23 cellular contexts compared by ENCODE assay signal in the genomic region with DNA sequence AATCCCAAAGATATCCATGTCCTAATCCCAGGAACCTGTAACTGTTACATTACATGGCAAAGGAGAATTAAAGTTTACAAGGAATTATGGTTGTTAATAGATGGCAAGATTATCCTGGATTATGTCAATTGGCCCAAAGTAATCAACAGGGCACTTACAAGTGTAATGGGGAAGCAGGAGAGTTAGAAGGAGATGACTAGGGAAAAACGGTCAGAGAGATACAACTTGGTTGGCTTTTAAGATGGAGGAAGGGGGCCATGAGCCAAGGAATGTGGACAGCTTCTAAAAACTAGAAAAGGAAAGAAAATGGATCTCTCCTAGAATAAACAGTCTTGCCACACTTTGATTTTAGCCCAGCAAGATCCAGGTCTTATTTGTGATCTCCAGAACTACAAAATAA. TPM values are rescaled to one million over a fixed set of nuclear protein-coding genes. Genes with fewer than 3 reads are reported as not detected.
DNase-seq lines count a peak whose midpoint lies in the region; ATAC-seq and TF ChIP-seq lines count a peak whose summit lies in the region.
"Had no signal": no experiment of that assay in that cellular context is flagged by ENCODE, and none has a peak within 500 bp of the region (broad histone marks: within the 10 kb centered on the region; RNA-seq: fewer than 3 reads in every experiment).

No MANE protein-coding gene starts in this region.

- H3K27ac Mint-ChIP-seq in natural killer cell, result no peak overlapping the region
- H3K27ac Mint-ChIP-seq in natural killer cell treated with Interleukin-12 subunit alpha and Interleukin-12 subunit beta and Interleukin-15 and Interleukin-18, amount 100 ng/mL, for 72 hours, result no peak overlapping the region
- no peak overlapping the region for H3K27ac Mint-ChIP-seq in endodermal cell
- no peak overlapping the region for H3K27ac Mint-ChIP-seq in T-helper 17 cell
- H3K27ac Mint-ChIP-seq: IgD-negative memory B cell had no signal

- H3K36me3 ChIP-seq in endodermal cell (ENCODE audit: control insufficient read depth, insufficient read depth, low read length), result no peaks in the 10 kb centered on the region
- H3K36me3 ChIP-seq: BLaER1 had no signal

- H3K36me3 Mint-ChIP-seq in natural killer cell (no peaks in the 10 kb centered on the region), endodermal cell (ENCODE audit: low read depth) (peaks cover 3% of the 10 kb centered on the region), T-helper 17 cell (ENCODE audit: low read depth) (peaks cover 5% of the 10 kb centered on the region)
- no peaks in the 10 kb centered on the region for H3K36me3 Mint-ChIP-seq in natural killer cell treated with Interleukin-12 subunit alpha and Interleukin-12 subunit beta and Interleukin-15 and Interleukin-18, amount 100 ng/mL, for 72 hours
- H3K36me3 Mint-ChIP-seq: IgD-negative memory B cell had no signal

- no peaks in the 10 kb centered on the region for H3K4me1 ChIP-seq in endodermal cell (ENCODE audit: control insufficient read depth, insufficient read depth, low read length)

- peak overlapping the region; percentile 6 for H3K4me3 ChIP-seq in endodermal cell (ENCODE audit: low read length)
- H3K4me3 ChIP-seq: BLaER1, PC-9 had no signal

- H3K9me3 ChIP-seq in endodermal cell (ENCODE audit: control insufficient read depth, low read length), result peaks cover 4% of the 10 kb centered on the region
- no peaks in the 10 kb centered on the region for H3K9me3 ChIP-seq in T-helper 17 cell (ENCODE audit: control insufficient read depth, low read length, poor library complexity, severe bottlenecking)

- H3K9me3 Mint-ChIP-seq in natural killer cell (no peaks in the 10 kb centered on the region), endodermal cell (no peaks in the 10 kb centered on the region)
- no peaks in the 10 kb centered on the region for H3K9me3 Mint-ChIP-seq in natural killer cell treated with Interleukin-12 subunit alpha and Interleukin-12 subunit beta and Interleukin-15 and Interleukin-18, amount 100 ng/mL, for 72 hours
- H3K9me3 Mint-ChIP-seq: IgD-negative memory B cell had no signal

- ATAC-seq in natural killer cell (no peak), T-helper 17 cell (no peak)
- no peak for ATAC-seq in natural killer cell treated with Interleukin-12 subunit alpha and Interleukin-12 subunit beta and Interleukin-15 and Interleukin-18, amount 100 ng/mL, for 72 hours

- H3K27me3 ChIP-seq in endodermal cell (ENCODE audit: control insufficient read depth, insufficient read depth, low read length, poor library complexity, severe bottlenecking), result no peaks in the 10 kb centered on the region

- no peak for TF ChIP-seq CTCF in natural killer cell (IDR thresholded peaks at IDR 0.05)
- TF ChIP-seq CTCF in endodermal cell (conservative IDR thresholded peaks at IDR 0.05), result no peak

- intact Hi-C loops in natural killer cell (cut with micrococcal nuclease), result loop anchor here (10.0 kb wide), 1 partner anchor 258 kb away; no protein-coding TSS in a partner anchor

- H3K27me3 Mint-ChIP-seq in natural killer cell (ENCODE audit: low read depth in 2 of 2), result peaks cover 2 to 7% of the 10 kb centered on the region in 2 donors
- peaks cover 0 to 12% of the 10 kb centered on the region in 2 donors for H3K27me3 Mint-ChIP-seq in natural killer cell treated with Interleukin-12 subunit alpha and Interleukin-12 subunit beta and Interleukin-15 and Interleukin-18, amount 100 ng/mL, for 72 hours
- H3K27me3 Mint-ChIP-seq in endodermal cell (ENCODE audit: insufficient read depth), result no peaks in the 10 kb centered on the region
- no peaks in the 10 kb centered on the region for H3K27me3 Mint-ChIP-seq in T-helper 17 cell
- H3K27me3 Mint-ChIP-seq: CD4-positive, alpha-beta memory T cell; IgD-negative memory B cell had no signal

- no peak overlapping the region for H3K27ac ChIP-seq in endodermal cell (ENCODE audit: low read depth, low read length)
- H3K27ac ChIP-seq: BLaER1, HL-60, PC-9, RWPE1 had no signal

- peak overlapping the region; percentile 26 for H3K4me3 Mint-ChIP-seq in natural killer cell
- H3K4me3 Mint-ChIP-seq in natural killer cell treated with Interleukin-12 subunit alpha and Interleukin-12 subunit beta and Interleukin-15 and Interleukin-18, amount 100 ng/mL, for 72 hours, result no peak overlapping the region
- H3K4me3 Mint-ChIP-seq in endodermal cell, result no peak overlapping the region
- H3K4me3 Mint-ChIP-seq in T-helper 17 cell, result no peak overlapping the region

- no peak for DNase-seq in natural killer cell
- no peak for DNase-seq in natural killer cell treated with Interleukin-12 subunit alpha and Interleukin-12 subunit beta and Interleukin-15 and Interleukin-18, amount 100 ng/mL, for 72 hours (ENCODE audit: low spot score)
- DNase-seq in NCI-H82 treated with DMSO at 0.1 percent for 48 hours (lab: John Stamatoyannopoulos, UW; ENCODE audit: unreplicated experiment), result peak; percentile 13
- DNase-seq in endodermal cell, result no peak
- no peak for DNase-seq in CD1c-positive myeloid dendritic cell (ENCODE audit: extremely low spot score)
- DNase-seq in NCI-H524 treated with DMSO at 0.1 percent for 48 hours (lab: John Stamatoyannopoulos, UW), result no peak
- no peak for DNase-seq in A172 (ENCODE audit: low spot score)
- no peak for DNase-seq in T-helper 17 cell
- DNase-seq: 8988T; CD4-positive, alpha-beta memory T cell; COR-L47; GOT3; HCEC 1CT; NCI-H2029; NCI-H2227 treated with DMSO at 0.1 percent for 48 hours; NCI-H510A; PC-9; SHP77; T-helper 1 cell had no signal

- 86% methylated on average over 1 of the region's 1 CpG; no CpG with 5 or more reads in 1 of the 2 experiments for WGBS in endodermal cell (ENCODE audit: insufficient coverage in 1 of 2, insufficient read length in 1 of 2), 2 experiments

- no peak overlapping the region for H3K9ac ChIP-seq in endodermal cell (ENCODE audit: extremely low read depth, low read length, poor library complexity, severe bottlenecking)
- H3K9ac ChIP-seq: BLaER1 had no signal

- H3K4me1 Mint-ChIP-seq in natural killer cell (peaks cover 19 to 25% of the 10 kb centered on the region in 2 donors), endodermal cell (peaks cover 23% of the 10 kb centered on the region), T-helper 17 cell (peaks cover 12% of the 10 kb centered on the region)
- H3K4me1 Mint-ChIP-seq in natural killer cell treated with Interleukin-12 subunit alpha and Interleukin-12 subunit beta and Interleukin-15 and Interleukin-18, amount 100 ng/mL, for 72 hours (ENCODE audit: low read depth in 2 of 2), result peaks cover 14 to 15% of the 10 kb centered on the region in 2 donors

RNA-seq across cellular contexts. Expression of gene JMJD1C, which starts 3.3 kb away (rescaled TPM):
- 100 to 1,000 TPM; 125 to 208 (median 156) TPM for total RNA-seq in natural killer cell
- 10 to 100 TPM; 39.2 to 50.7 TPM for total RNA-seq in natural killer cell treated with Interleukin-12 subunit alpha and Interleukin-12 subunit beta and Interleukin-15 and Interleukin-18, amount 100 ng/mL, for 72 hours
- total RNA-seq in endodermal cell, result 100 to 1,000 TPM in 1 of 2 donors, 10 to 100 TPM in 1; 91.3 to 114 TPM
- polyA plus RNA-seq in endodermal cell (2013, experiment 1 of 2), result 79.6 TPM
- polyA plus RNA-seq in endodermal cell (2013, experiment 2 of 2), result 73.7 TPM
- total RNA-seq in A172 (2014; rRNA removed; shearing (Covaris generic)), result 71.6 and 98.3 TPM in 2 replicates
- 100 to 1,000 TPM; 215 to 279 TPM for total RNA-seq in T-helper 17 cell

RNA-seq across cellular contexts. Expression of gene REEP3, which starts 58.8 kb away (rescaled TPM):
- total RNA-seq in natural killer cell, result 10 to 100 TPM in 1 of 3 donors, 1 to 10 TPM in 2; 4.6 to 10.2 (median 8.3) TPM
- total RNA-seq in natural killer cell treated with Interleukin-12 subunit alpha and Interleukin-12 subunit beta and Interleukin-15 and Interleukin-18, amount 100 ng/mL, for 72 hours, result 10 to 100 TPM; 12.7 to 14.8 TPM
- total RNA-seq in endodermal cell, result 10 to 100 TPM; 30.7 to 33.0 TPM
- 37.9 TPM for polyA plus RNA-seq in endodermal cell (2013, experiment 1 of 2)
- polyA plus RNA-seq in endodermal cell (2013, experiment 2 of 2), result 37.1 TPM
- 69.1 and 101 TPM in 2 replicates for total RNA-seq in A172 (2014; rRNA removed; shearing (Covaris generic))
- 10 to 100 TPM; 21.1 TPM for total RNA-seq in T-helper 17 cell
